Comparison of ENCODE assay signal across 1 cellular context in genomic region chr6:135586844-135587243, GRCh38.
TF ChIP-seq lines count a peak whose summit lies in the region.

No MANE protein-coding gene starts in this region.

TF ChIP-seq in IMR-90, 13 proteins besides CTCF, POLR2A, EP300 and RAD21 (continued from another document):
- no peak for TF ChIP-seq ELK1 (IDR thresholded peaks at IDR 0.05; ENCODE audit: borderline replicate concordance, low read depth, low read length)
